9 cellular contexts compared by ENCODE assay signal in the genomic region with DNA sequence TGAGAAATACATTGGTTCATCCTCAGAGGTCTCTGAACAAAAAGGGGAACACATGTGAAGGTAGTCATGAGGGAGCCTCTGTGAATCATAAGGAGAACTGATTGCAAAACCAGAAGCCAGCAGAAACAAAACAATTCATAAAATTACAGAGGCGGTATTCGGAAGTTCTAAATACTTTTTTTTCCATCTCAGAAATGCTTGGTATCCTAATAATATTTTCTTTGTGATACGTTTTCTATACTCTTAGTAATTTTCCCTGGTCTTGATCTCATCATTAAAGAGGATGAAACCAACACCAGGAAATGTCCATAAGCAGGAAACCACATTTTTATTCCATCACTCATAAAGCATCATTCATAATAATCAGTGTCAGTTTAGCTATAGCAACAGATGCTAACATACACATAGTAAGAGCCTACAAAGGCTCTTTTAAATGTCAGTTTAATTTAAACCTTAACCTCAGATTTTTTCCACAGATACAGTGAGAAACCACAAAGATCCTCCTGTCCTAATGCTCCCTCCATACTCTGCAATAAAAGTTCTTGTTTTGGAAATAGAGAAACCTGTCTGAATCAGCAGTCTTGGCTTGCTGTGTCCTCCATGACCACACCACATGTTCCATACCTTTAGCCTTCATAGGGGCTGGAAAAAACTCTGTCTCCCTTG. TPM values are rescaled to one million over a fixed set of nuclear protein-coding genes. Genes with fewer than 3 reads are reported as not detected.
DNase-seq lines count a peak whose midpoint lies in the region; ATAC-seq and TF ChIP-seq lines count a peak whose summit lies in the region.
"Had no signal": no experiment of that assay in that cellular context is flagged by ENCODE, and none has a peak within 500 bp of the region (broad histone marks: within the 10 kb centered on the region; RNA-seq: fewer than 3 reads in every experiment).

No MANE protein-coding gene starts in this region.

- H3K9ac ChIP-seq in Loucy (ENCODE audit: low read depth, low read length, poor library complexity, severe bottlenecking): no peak overlapping the region

- H3K27ac ChIP-seq in angular gyrus (ENCODE audit: low read depth, low read length) (peak overlapping the region; percentile 45), sigmoid colon (peak overlapping the region in 1 of 4 donors; percentile 41)

- H3K4me3 ChIP-seq in Loucy (ENCODE audit: low read length, poor library complexity, severe bottlenecking) (peak overlapping the region; percentile 8), sigmoid colon (no peak overlapping the region)
- H3K4me3 ChIP-seq: right lobe of liver had no signal

- H3K4me1 ChIP-seq in Loucy (ENCODE audit: insufficient read depth, low read length, poor library complexity, severe bottlenecking) (peaks cover 18% of the 10 kb centered on the region), sigmoid colon (no peaks in the 10 kb centered on the region)
- H3K4me1 ChIP-seq: right lobe of liver had no signal

- no peaks in the 10 kb centered on the region for H3K36me3 ChIP-seq in Loucy (ENCODE audit: insufficient read depth, low read length)
- H3K36me3 ChIP-seq in sigmoid colon: no peaks in the 10 kb centered on the region
- H3K36me3 ChIP-seq: right lobe of liver had no signal

- H3K4me2 ChIP-seq in Loucy (ENCODE audit: low read depth, low read length, poor library complexity, severe bottlenecking): peak overlapping the region; percentile 43

- peak; percentile 91 for DNase-seq in EL
- DNase-seq in midbrain (lab: John Stamatoyannopoulos, UW): peak; percentile 31
- DNase-seq in DMS79 (lab: John Stamatoyannopoulos, UW): no peak
- DNase-seq in posterior vena cava (ENCODE audit: low spot score): no peak
- DNase-seq in sigmoid colon: no peak
- DNase-seq: right lobe of liver had no signal

- H2AFZ ChIP-seq in Loucy (ENCODE audit: low read length): no peak overlapping the region

- no peaks in the 10 kb centered on the region for H3K79me2 ChIP-seq in Loucy (ENCODE audit: insufficient read depth, low read length)

- H3K27me3 ChIP-seq in Loucy (ENCODE audit: insufficient read depth, low read length, poor library complexity, severe bottlenecking): no peaks in the 10 kb centered on the region
- no peaks in the 10 kb centered on the region for H3K27me3 ChIP-seq in sigmoid colon
- H3K27me3 ChIP-seq: right lobe of liver had no signal

- TF ChIP-seq EP300 in sigmoid colon (IDR thresholded peaks at IDR 0.05): no peak

- no peaks in the 10 kb centered on the region for H3F3A ChIP-seq in Loucy (ENCODE audit: low read depth)

- 42 to 72% methylated on average over 3 of the region's 3 CpGs for WGBS in sigmoid colon, 2 donors

- TF ChIP-seq POLR2A in sigmoid colon (IDR thresholded peaks at IDR 0.05): no peak

- TF ChIP-seq CTCF in Loucy (conservative IDR thresholded peaks at IDR 0.05; ENCODE audit: low read length): no peak
- no peak for TF ChIP-seq CTCF in sigmoid colon (IDR thresholded peaks at IDR 0.05)

- peak; percentile 57 for ATAC-seq in GM21576 (IDR thresholded peaks at IDR 0.05; ENCODE audit: unreplicated experiment)

- no peaks in the 10 kb centered on the region for H4K20me1 ChIP-seq in Loucy (ENCODE audit: insufficient read depth, low read length, poor library complexity, severe bottlenecking)

- H3K9me3 ChIP-seq in Loucy (ENCODE audit: insufficient read depth, low read depth, low read length): no peaks in the 10 kb centered on the region
- no peaks in the 10 kb centered on the region for H3K9me3 ChIP-seq in sigmoid colon
- H3K9me3 ChIP-seq: right lobe of liver had no signal

- intact Hi-C loops in posterior vena cava (cut with DNase I): no loop called here
- intact Hi-C loops in sigmoid colon (cut with DNase I): no loop called here

- H3K9me2 ChIP-seq in Loucy (replicated peaks; ENCODE audit: low read depth, low read length): no peaks in the 10 kb centered on the region

RNA-seq across cellular contexts. Expression of a gene that starts 29.2 kb away (rescaled TPM):
- total RNA-seq in posterior vena cava (100 to 1,000 TPM in 1 of 2 donors, 10 to 100 TPM in 1; 61.1 to 143 TPM), sigmoid colon (10 to 100 TPM; 17.2 to 35.2 (median 24.1) TPM)
- polyA plus RNA-seq in sigmoid colon: 100 to 1,000 TPM in 2 of 3 donors, 10 to 100 TPM in 1; 57.1 to 352 (median 214) TPM

Comparison
In these comparisons a context has a peak if more than half of its experiments do, and no peak if none do; other contexts are left out.
1. DNase-seq: peak in EL (single experiment) and midbrain (single experiment); none in DMS79 (single experiment), posterior vena cava (single experiment) and sigmoid colon (single experiment).